Comparison of ENCODE assay signal across 10 cellular contexts in the genomic region with DNA sequence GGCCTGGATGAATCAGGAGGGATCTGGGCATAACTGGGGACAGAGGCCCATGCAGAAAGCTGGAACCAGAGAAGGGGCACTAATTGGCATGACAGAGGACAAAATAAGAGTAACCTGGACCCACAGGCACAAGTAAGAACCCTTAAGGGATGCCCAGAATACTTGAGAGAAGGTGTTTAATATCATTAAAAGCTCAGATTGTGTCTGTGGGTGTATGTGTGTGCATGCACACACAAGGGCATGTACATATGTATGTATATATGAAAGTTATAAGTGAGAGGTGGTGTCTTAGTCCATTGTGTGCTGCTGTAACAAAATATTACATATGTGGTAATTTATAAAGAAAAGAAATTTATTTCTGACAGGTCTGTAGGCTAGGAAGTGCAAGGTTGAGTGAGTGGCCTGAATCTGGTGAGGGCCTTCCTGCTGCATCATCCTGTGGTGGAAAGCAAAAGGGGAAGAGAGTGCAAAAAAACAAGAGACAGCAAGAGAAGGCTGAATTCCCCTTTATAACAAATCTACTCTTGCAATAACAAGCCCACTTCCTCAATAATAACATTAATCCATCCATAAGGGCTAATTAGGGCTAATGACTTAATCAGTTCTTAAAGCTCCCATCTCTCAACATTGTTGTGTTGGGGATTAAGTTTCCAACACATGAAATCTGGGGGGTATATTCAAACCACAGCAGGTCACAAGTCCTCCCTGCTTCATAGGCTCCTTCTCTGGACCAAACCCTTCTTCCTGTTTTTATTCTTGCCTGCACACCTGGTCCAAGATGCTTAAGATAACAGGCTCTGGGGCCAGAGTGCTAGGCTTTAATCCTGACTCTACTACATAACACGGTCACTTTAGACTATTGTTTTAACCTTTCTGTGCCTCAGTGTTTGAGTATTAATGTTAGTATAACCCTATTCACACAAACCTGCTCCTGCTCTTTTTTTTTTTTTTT.
A peak's percentile ranks its signal among the peaks of the same experiment; 100 is the strongest.
DNase-seq lines count a peak whose midpoint lies in the region; ATAC-seq and TF ChIP-seq lines count a peak whose summit lies in the region.
"Had no signal": no experiment of that assay in that cellular context is flagged by ENCODE, and none has a peak within 500 bp of the region (broad histone marks: within the 10 kb centered on the region; RNA-seq: fewer than 3 reads in every experiment).

No MANE protein-coding gene starts in this region.

- H3K9me3 ChIP-seq in smooth muscle cell (replicated peaks; ENCODE audit: low read depth) (no peaks in the 10 kb centered on the region), tibial artery (no peaks in the 10 kb centered on the region)

- H3K79me2 ChIP-seq in smooth muscle cell (ENCODE audit: low read depth), result no peaks in the 10 kb centered on the region

- H3K27ac ChIP-seq in smooth muscle cell (ENCODE audit: low read depth), result no peak overlapping the region
- H3K27ac ChIP-seq in tibial artery, result no peak overlapping the region

- H3F3A ChIP-seq in smooth muscle cell (ENCODE audit: low read depth), result no peaks in the 10 kb centered on the region

- H3K4me2 ChIP-seq in smooth muscle cell, result no peak overlapping the region

- no peaks in the 10 kb centered on the region for H3K4me1 ChIP-seq in smooth muscle cell (ENCODE audit: low read depth)
- no peaks in the 10 kb centered on the region for H3K4me1 ChIP-seq in tibial artery

- H4K20me1 ChIP-seq in smooth muscle cell (ENCODE audit: low read depth), result no peaks in the 10 kb centered on the region

- H3K4me3 ChIP-seq in smooth muscle cell (no peak overlapping the region), tibial artery (no peak overlapping the region)

- intact Hi-C loops in tibial artery (cut with DNase I; ENCODE audit: low total_unique reads), result loop anchor here (10.0 kb wide), 1 partner anchor 1853 kb away; no protein-coding TSS in a partner anchor

- ATAC-seq in GM19468 (IDR thresholded peaks at IDR 0.05; ENCODE audit: extremely low read depth, unreplicated experiment) (peak; percentile 70), HG03159 (IDR thresholded peaks at IDR 0.05; ENCODE audit: unreplicated experiment) (peak; percentile 78)
- ATAC-seq: CD8-positive, alpha-beta T cell had no signal

- H3K36me3 ChIP-seq in smooth muscle cell (ENCODE audit: low read depth), result no peaks in the 10 kb centered on the region
- no peaks in the 10 kb centered on the region for H3K36me3 ChIP-seq in tibial artery

- no peak overlapping the region for H2AFZ ChIP-seq in smooth muscle cell (ENCODE audit: low read depth)

- DNase-seq in GF-D8 (lab: John Stamatoyannopoulos, UW), result peak; percentile 56
- DNase-seq in SKM-1 (lab: John Stamatoyannopoulos, UW; ENCODE audit: unreplicated experiment), result peak; percentile 79
- DNase-seq in NCI-H2081 treated with DMSO at 0.1 percent for 48 hours (lab: John Stamatoyannopoulos, UW), result no peak
- no peak for DNase-seq in NCI-H1930 (lab: John Stamatoyannopoulos, UW)
- no peak for DNase-seq in smooth muscle cell (lab: John Stamatoyannopoulos, UW; ENCODE audit: unreplicated experiment)
- DNase-seq in tibial artery, result no peak
- DNase-seq: CD8-positive, alpha-beta T cell; T-helper 1 cell had no signal

- no peaks in the 10 kb centered on the region for H3K27me3 ChIP-seq in smooth muscle cell (ENCODE audit: low read depth)
- H3K27me3 ChIP-seq in tibial artery, result no peaks in the 10 kb centered on the region

- TF ChIP-seq CTCF in smooth muscle cell (IDR thresholded peaks at IDR 0.05; ENCODE audit: borderline replicate concordance, insufficient read depth, poor library complexity, severe bottlenecking) (no peak), tibial artery (IDR thresholded peaks at IDR 0.05) (no peak)

- 88% methylated on average over 1 of the region's 1 CpG for WGBS in smooth muscle cell (ENCODE audit: low lambda C conversion rate)

- no peak overlapping the region for H3K9ac ChIP-seq in smooth muscle cell (ENCODE audit: low read depth)

Comparison
In these comparisons a context has a peak if more than half of its experiments do, and no peak if none do; other contexts are left out.
1. DNase-seq: peak in GF-D8 (single experiment) and SKM-1 (single experiment); none in NCI-H2081 treated with DMSO at 0.1 percent for 48 hours (single experiment), NCI-H1930 (0 of 2), smooth muscle cell (single experiment) and tibial artery (0 of 2).